In genomic region chr19:42912941-42913340, GRCh38 we compare ENCODE assay signal across 15 cellular contexts. TPM values are rescaled to one million over a fixed set of nuclear protein-coding genes. Genes with fewer than 3 reads are reported as not detected.
"Had no signal": no experiment of that assay in that cellular context is flagged by ENCODE, and none has a peak within 500 bp of the region (broad histone marks: within the 10 kb centered on the region; RNA-seq: fewer than 3 reads in every experiment).

No MANE protein-coding gene starts in this region.

RNA-seq across cellular contexts. Expression of gene PSG6, which starts 4.8 kb away (rescaled TPM):
- total RNA-seq: stomach, subcutaneous adipose tissue, suprapubic skin, temporal lobe, testis, thoracic aorta, thyroid gland, tibial nerve, transverse colon, upper lobe of left lung, upper lobe of right lung, ureter, urinary bladder, uterus, vagina had no signal
- polyA plus RNA-seq: stomach, urinary bladder had no signal

RNA-seq across cellular contexts. Expression of gene PSG7, which starts 24.1 kb away (rescaled TPM):
- total RNA-seq: stomach, subcutaneous adipose tissue, temporal lobe, testis, thoracic aorta, thyroid gland, tibial nerve, transverse colon, upper lobe of left lung, upper lobe of right lung, ureter, urinary bladder, uterus, vagina had no signal
- polyA plus RNA-seq: stomach, urinary bladder had no signal

RNA-seq across cellular contexts. Expression of gene PSG1, which starts 33.4 kb away (rescaled TPM):
- total RNA-seq: stomach, suprapubic skin, temporal lobe, testis, thoracic aorta, tibial nerve, transverse colon, upper lobe of left lung, upper lobe of right lung, ureter, urinary bladder, uterus, vagina had no signal
- polyA plus RNA-seq: stomach, urinary bladder had no signal
